ENCODE assay signal across 12 cellular contexts in the genomic region with DNA sequence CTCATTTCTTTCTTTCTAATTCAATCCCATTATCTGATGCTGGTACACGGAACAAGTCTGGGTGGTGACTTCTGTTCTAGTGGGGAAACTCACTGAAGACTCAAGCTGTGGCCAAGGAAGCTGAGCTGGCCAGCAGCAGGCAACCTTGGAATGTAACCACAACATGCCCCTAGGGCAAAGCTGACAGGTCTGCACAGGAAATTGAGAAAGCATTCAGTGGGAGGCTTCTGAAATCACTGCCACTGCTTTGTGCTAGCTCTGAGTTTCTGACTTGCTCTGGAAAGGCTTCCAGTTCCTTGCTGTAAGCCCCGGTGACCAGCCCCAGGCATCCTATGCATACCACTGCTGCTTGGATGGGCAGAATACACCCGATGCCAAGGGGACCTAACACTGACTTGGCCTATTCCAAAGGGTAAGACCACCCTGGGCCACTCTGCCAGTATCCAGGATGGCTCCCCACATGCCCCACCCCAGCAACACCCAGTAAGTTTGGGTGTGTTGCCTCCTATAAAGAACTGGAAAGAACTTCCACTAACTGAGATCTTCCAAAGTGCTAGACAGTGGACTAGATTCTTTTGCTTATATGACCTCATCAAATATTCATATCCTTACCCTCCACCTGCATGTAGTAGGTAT.
DNase-seq lines count a peak whose midpoint lies in the region; ATAC-seq and TF ChIP-seq lines count a peak whose summit lies in the region.
"Had no signal": no experiment of that assay in that cellular context is flagged by ENCODE, and none has a peak within 500 bp of the region (broad histone marks: within the 10 kb centered on the region; RNA-seq: fewer than 3 reads in every experiment).

No MANE protein-coding gene starts in this region.

- peak overlapping the region; percentile 1 for H2BK120ac ChIP-seq in mesendoderm (ENCODE audit: low read depth, low read length)

- no peak overlapping the region for H3K4me2 ChIP-seq in mesendoderm (ENCODE audit: low read length)
- H3K4me2 ChIP-seq in SK-N-SH: no peak overlapping the region

- H3K18ac ChIP-seq in mesendoderm (ENCODE audit: low read length): peak overlapping the region; percentile 16

- no peaks in the 10 kb centered on the region for H3K79me1 ChIP-seq in mesendoderm (ENCODE audit: low read length)

- H3K4ac ChIP-seq in mesendoderm (ENCODE audit: low read depth, low read length): peak overlapping the region; percentile 71

- no peak for TF ChIP-seq RAD21 in SK-N-SH (IDR thresholded peaks at IDR 0.05; ENCODE audit: low read length)

- H4K8ac ChIP-seq in mesendoderm (ENCODE audit: low read depth, low read length): no peak overlapping the region

- no peaks in the 10 kb centered on the region for H3F3A ChIP-seq in SK-N-SH (replicated peaks; ENCODE audit: insufficient read depth)

- H3K27ac ChIP-seq in mesendoderm (ENCODE audit: low read depth, low read length): peak overlapping the region; percentile 81
- H3K27ac ChIP-seq in SK-N-SH (ENCODE audit: low read depth in 2 of 2, low read length in 1 of 2): no peak overlapping the region
- H3K27ac ChIP-seq: psoas muscle had no signal

- no CpG with 5 or more reads among the region's 3 CpGs for WGBS in mesendoderm (ENCODE audit: extremely low coverage, insufficient coverage, low lambda C conversion rate)
- WGBS in SK-N-SH (ENCODE audit: low lambda C conversion rate): 30% methylated on average over 2 of the region's 3 CpGs

- peak; percentile 10 to 18 for DNase-seq in AML-193 (lab: John Stamatoyannopoulos, UW)
- peak; percentile 92 for DNase-seq in LHCN-M2 (ENCODE audit: low read depth)
- DNase-seq in cardiac fibroblast (ENCODE audit: low read depth in 2 of 2): peak; percentile 90 to 95
- peak; percentile 96 for DNase-seq in mesendoderm
- DNase-seq in NCI-H1105 treated with DMSO at 0.1 percent for 48 hours (lab: John Stamatoyannopoulos, UW): no peak
- no peak for DNase-seq in SK-N-SH
- no peak for DNase-seq in NOMO-1 (lab: John Stamatoyannopoulos, UW; ENCODE audit: unreplicated experiment in 2 of 2)
- DNase-seq: DND-41 had no signal

- H3K23ac ChIP-seq in mesendoderm (ENCODE audit: low read length): no peak overlapping the region

- peak overlapping the region; percentile 8 for H3K56ac ChIP-seq in mesendoderm (ENCODE audit: low read length)

- CTCF ChIA-PET in SK-N-SH (lab: Yijun Ruan, JAX): interaction anchor here (0.9 kb wide), 1 partner anchor 36 kb away, joined by 6 read pairs; no protein-coding TSS in a partner anchor

- peak overlapping the region; percentile 12 for H2BK5ac ChIP-seq in mesendoderm (ENCODE audit: low read length)

- peak overlapping the region; percentile 93 for H2AK5ac ChIP-seq in mesendoderm (ENCODE audit: low read length)

- H2AFZ ChIP-seq in SK-N-SH (ENCODE audit: low read depth): no peak overlapping the region

- no peak overlapping the region for H2BK15ac ChIP-seq in mesendoderm (replicated peaks; ENCODE audit: low read depth)

- H3K36me3 ChIP-seq in mesendoderm (ENCODE audit: control insufficient read depth, insufficient read depth, low read length) (no peaks in the 10 kb centered on the region), SK-N-SH (replicated peaks in 1 of 2; ENCODE audit: control insufficient read depth in 1 of 2, insufficient read depth in 2 of 2, low read length in 1 of 2) (no peaks in the 10 kb centered on the region)

- no peak overlapping the region for H3K4me3 ChIP-seq in cardiac fibroblast (replicated peaks in 1 of 2; ENCODE audit: low read depth in 2 of 2, low read length in 2 of 2)
- no peak overlapping the region for H3K4me3 ChIP-seq in mesendoderm (ENCODE audit: low read length)
- H3K4me3 ChIP-seq in SK-N-SH (ENCODE audit: low read depth in 2 of 2, low read length in 1 of 2): no peak overlapping the region
- H3K4me3 ChIP-seq: psoas muscle had no signal

- TF ChIP-seq EP300 in SK-N-SH (IDR thresholded peaks at IDR 0.05; ENCODE audit: borderline replicate concordance in 1 of 2, low read depth in 1 of 2, low read length in 1 of 2): no peak

- TF ChIP-seq CTCF in cardiac fibroblast (IDR thresholded peaks at IDR 0.05; ENCODE audit: low read depth, low read length) (no peak), SK-N-SH (IDR thresholded peaks at IDR 0.05) (no peak)

- no peaks in the 10 kb centered on the region for H3K9me3 ChIP-seq in SK-N-SH
- H3K9me3 ChIP-seq: psoas muscle had no signal

- H3K27me3 ChIP-seq in mesendoderm (ENCODE audit: insufficient read depth, low read length, poor library complexity) (no peaks in the 10 kb centered on the region), SK-N-SH (ENCODE audit: insufficient read depth) (peaks cover 19% of the 10 kb centered on the region)

- H3K4me1 ChIP-seq in mesendoderm (ENCODE audit: control insufficient read depth, low read depth, low read length) (peaks cover 25% of the 10 kb centered on the region), SK-N-SH (ENCODE audit: control insufficient read depth in 1 of 2, insufficient read depth in 2 of 2, low read depth in 1 of 2, low read length in 1 of 2) (peaks cover 0 to 9% of the 10 kb centered on the region in 2 experiments; a peak in 1 of 4 replicates)
- H3K4me1 ChIP-seq: psoas muscle had no signal

- H3K9ac ChIP-seq in mesendoderm (ENCODE audit: low read length) (no peak overlapping the region), SK-N-SH (no peak overlapping the region)

- POLR2A ChIA-PET in SK-N-SH (lab: Yijun Ruan, JAX): no interaction called here

- H3K9me2 ChIP-seq in SK-N-SH: no peaks in the 10 kb centered on the region

- H3K79me2 ChIP-seq in mesendoderm (ENCODE audit: control insufficient read depth, insufficient read depth, low read length) (no peaks in the 10 kb centered on the region), SK-N-SH (ENCODE audit: insufficient read depth) (no peaks in the 10 kb centered on the region)

- no peaks in the 10 kb centered on the region for H4K20me1 ChIP-seq in SK-N-SH (ENCODE audit: insufficient read depth)

- ATAC-seq in GM21786 (IDR thresholded peaks at IDR 0.05; ENCODE audit: unreplicated experiment): no peak
- ATAC-seq: activated naive CD4-positive, alpha-beta T cell treated with anti-CD3 and anti-CD28 coated beads, Interleukin-2, amount 50 U/mL, for 72 hours; psoas muscle; stimulated activated memory B cell treated with anti-CD40 and anti-IgM and Interleukin-4, amounts not matched to agents 10 μg/mL and 1 μg/mL and 100 μg/mL, for 72 hours had no signal

- H4K5ac ChIP-seq in mesendoderm (ENCODE audit: low read length): peak overlapping the region; percentile 50

TF ChIP-seq in SK-N-SH, 30 proteins besides CTCF, POLR2A, EP300 and RAD21:
- TF ChIP-seq SMC3 (IDR thresholded peaks at IDR 0.05; ENCODE audit: low read depth, low read length) (no peak), POLR2AphosphoS5 (IDR thresholded peaks at IDR 0.05; ENCODE audit: low read depth, low read length) (no peak), JUND (IDR thresholded peaks at IDR 0.05) (no peak), SIN3A (IDR thresholded peaks at IDR 0.05; ENCODE audit: borderline replicate concordance, low read depth, low read length) (no peak), FOXM1 (IDR thresholded peaks at IDR 0.05; ENCODE audit: low read depth) (no peak), MXI1 (IDR thresholded peaks at IDR 0.05; ENCODE audit: low read depth, low read length) (no peak)

Comparison
In these comparisons a context has a peak if more than half of its experiments do, and no peak if none do; other contexts are left out.
1. DNase-seq: peak in AML-193 (2 of 2), LHCN-M2 (single experiment), cardiac fibroblast (2 of 2) and mesendoderm (single experiment); none in NCI-H1105 treated with DMSO at 0.1 percent for 48 hours (single experiment), SK-N-SH (single experiment) and NOMO-1 (0 of 2).